18 cellular contexts compared by ENCODE assay signal in the genomic region with DNA sequence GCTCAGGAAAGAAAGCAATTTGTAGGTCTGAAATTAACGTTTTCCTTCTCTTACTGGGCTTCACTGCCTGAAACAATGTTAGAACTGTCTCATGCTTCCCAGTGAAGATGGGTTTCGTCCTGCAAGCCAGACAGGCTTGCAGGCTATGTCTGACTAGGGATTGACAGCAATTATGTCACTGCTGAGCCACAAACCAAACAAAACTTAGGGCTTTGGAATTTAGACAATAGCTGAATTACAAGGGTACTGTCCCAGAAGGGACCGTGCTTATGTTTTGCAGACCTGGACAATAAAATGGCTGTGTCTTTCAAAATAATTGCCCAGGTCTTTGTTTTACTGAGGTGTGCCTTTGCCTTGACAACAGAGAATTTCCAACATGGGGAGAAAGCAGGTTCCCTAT. TPM values are rescaled to one million over a fixed set of nuclear protein-coding genes. Genes with fewer than 3 reads are reported as not detected.
DNase-seq lines count a peak whose midpoint lies in the region; ATAC-seq and TF ChIP-seq lines count a peak whose summit lies in the region.
"Had no signal": no experiment of that assay in that cellular context is flagged by ENCODE, and none has a peak within 500 bp of the region (broad histone marks: within the 10 kb centered on the region; RNA-seq: fewer than 3 reads in every experiment).

No MANE protein-coding gene starts in this region.

- peak; percentile 47 for DNase-seq in EH (ENCODE audit: low read depth)
- DNase-seq in IMR-90, result no peak
- no peak for DNase-seq in chondrocyte (ENCODE audit: low spot score)
- DNase-seq in neural progenitor cell (ENCODE audit: low spot score), result peak; percentile 3
- DNase-seq in NCI-H2227 (lab: John Stamatoyannopoulos, UW; ENCODE audit: unreplicated experiment), result no peak
- no peak for DNase-seq in GM19240 (ENCODE audit: insufficient read length, low spot score)
- no peak for DNase-seq in NCI-H2029 (lab: John Stamatoyannopoulos, UW)
- DNase-seq: CD4-positive, alpha-beta T cell; MG63; NCI-H1105; NCI-H1694 treated with DMSO at 0.1 percent for 48 hours; NCI-H526 treated with DMSO at 0.1 percent for 48 hours; Right ventricle myocardium superior; T-helper 1 cell had no signal

- H3K36me3 Mint-ChIP-seq in chondrocyte (ENCODE audit: low read depth) (no peaks in the 10 kb centered on the region), neural progenitor cell (peaks cover under 1% of the 10 kb centered on the region)

- H3K27ac ChIP-seq in IMR-90 (ENCODE audit: insufficient read depth, low read length), result no peak overlapping the region
- H3K27ac ChIP-seq in neural progenitor cell, result no peak overlapping the region
- H3K27ac ChIP-seq: SK-N-MC had no signal

- no peaks in the 10 kb centered on the region for H3K36me3 ChIP-seq in IMR-90 (ENCODE audit: control insufficient read depth, insufficient read depth, low read length)
- H3K36me3 ChIP-seq in neural progenitor cell, result no peaks in the 10 kb centered on the region

- no peaks in the 10 kb centered on the region for H3K27me3 Mint-ChIP-seq in chondrocyte (ENCODE audit: low read depth)
- no peaks in the 10 kb centered on the region for H3K27me3 Mint-ChIP-seq in neural progenitor cell (ENCODE audit: insufficient read depth, low read depth)
- H3K27me3 Mint-ChIP-seq: B cell; CD4-positive, alpha-beta T cell had no signal

- H3K4me3 Mint-ChIP-seq in chondrocyte (ENCODE audit: unreplicated experiment), result no peak overlapping the region
- no peak overlapping the region for H3K4me3 Mint-ChIP-seq in neural progenitor cell
- H3K4me3 Mint-ChIP-seq: B cell; CD4-positive, alpha-beta T cell had no signal

- no peaks in the 10 kb centered on the region for H3K79me2 ChIP-seq in neural progenitor cell (ENCODE audit: low read depth)

- H3K9ac ChIP-seq in IMR-90 (ENCODE audit: low read depth, low read length) (no peak overlapping the region), neural progenitor cell (no peak overlapping the region)

- H3K27ac Mint-ChIP-seq in chondrocyte (ENCODE audit: unreplicated experiment), result peak overlapping the region; percentile 90
- no peak overlapping the region for H3K27ac Mint-ChIP-seq in neural progenitor cell
- H3K27ac Mint-ChIP-seq: B cell; CD4-positive, alpha-beta T cell had no signal

- H3K23ac ChIP-seq in IMR-90 (ENCODE audit: low read depth, low read length), result 0 out of 2 replicates have a peak overlapping the region, but pooled peaks have one; percentile 7

- peak overlapping the region; percentile 54 for H2BK20ac ChIP-seq in IMR-90 (ENCODE audit: low read depth, low read length)

- 0 out of 2 replicates have a peak overlapping the region, but pooled peaks have one; percentile 23 for H3K56ac ChIP-seq in IMR-90 (ENCODE audit: extremely low read depth, insufficient read depth, low read length)

- TF ChIP-seq CTCF in IMR-90 (conservative IDR thresholded peaks at IDR 0.05; ENCODE audit: low read depth, low read length), result no peak
- TF ChIP-seq CTCF in chondrocyte (IDR thresholded peaks at IDR 0.05), result no peak
- no peak for TF ChIP-seq CTCF in neural progenitor cell (IDR thresholded peaks at IDR 0.05)

- H3K4me1 Mint-ChIP-seq in chondrocyte (ENCODE audit: low read depth), result peaks cover 78% of the 10 kb centered on the region
- H3K4me1 Mint-ChIP-seq in neural progenitor cell, result peaks cover 31% of the 10 kb centered on the region

- peak overlapping the region; percentile 80; the same call in 1 of the 2 replicates for H4K5ac ChIP-seq in IMR-90 (ENCODE audit: low read depth, low read length)

- peak overlapping the region; percentile 76 for H2BK120ac ChIP-seq in IMR-90 (ENCODE audit: low read depth, low read length)

- H3K79me1 ChIP-seq in IMR-90 (ENCODE audit: low read depth in 1 of 2, low read length in 2 of 2), result no peaks in the 10 kb centered on the region

- H3K9me3 ChIP-seq in IMR-90 (ENCODE audit: control insufficient read depth, insufficient read depth, low read length) (no peaks in the 10 kb centered on the region), neural progenitor cell (ENCODE audit: low read depth) (no peaks in the 10 kb centered on the region)
- H3K9me3 ChIP-seq: MG63 had no signal

- peaks cover 6% of the 10 kb centered on the region for H3F3A ChIP-seq in neural progenitor cell (ENCODE audit: low read depth)

- H3K18ac ChIP-seq in IMR-90 (ENCODE audit: low read depth, low read length), result peak overlapping the region; percentile 82; the same call in 1 of the 2 replicates

- ATAC-seq in IMR-90 (ENCODE audit: low read depth), result no peak
- ATAC-seq in HG02798 (IDR thresholded peaks at IDR 0.05; ENCODE audit: poor library complexity, unreplicated experiment), result no peak
- ATAC-seq: HepG2 had no signal

- peaks cover 17% of the 10 kb centered on the region for H3K9me1 ChIP-seq in IMR-90 (ENCODE audit: insufficient read depth, low read length)

- H3K14ac ChIP-seq in IMR-90 (replicated peaks; ENCODE audit: low read depth, low read length), result peak overlapping the region; percentile 38; the same call in 1 of the 2 replicates

- peak overlapping the region; percentile 62 for H3K4ac ChIP-seq in IMR-90 (ENCODE audit: low read depth, low read length)

- no peak overlapping the region for H2AK9ac ChIP-seq in IMR-90 (replicated peaks; ENCODE audit: low read depth, low read length, poor library complexity)

- H4K8ac ChIP-seq in IMR-90 (ENCODE audit: low read depth in 2 of 2, low read length in 2 of 2), result peak overlapping the region; percentile 4 to 22; a peak in 3 of 4 replicates

- H2BK5ac ChIP-seq in IMR-90 (ENCODE audit: low read depth, low read length, poor library complexity, severe bottlenecking), result peak overlapping the region; percentile 70

- no TSS peak for BruUV-seq in IMR-90 (replicated peaks; lab: Mats Ljungman, UMichigan)

- H3K4me1 ChIP-seq in IMR-90 (ENCODE audit: control insufficient read depth, insufficient read depth, low read length) (peaks cover 34% of the 10 kb centered on the region), neural progenitor cell (peaks cover 33% of the 10 kb centered on the region)

- CTCF ChIA-PET in IMR-90 (lab: Yijun Ruan, JAX), result no interaction called here

- H2AK5ac ChIP-seq in IMR-90 (ENCODE audit: low read depth, low read length), result peak overlapping the region; percentile 40; the same call in 1 of the 2 replicates

- no peak for TF ChIP-seq POLR2A in IMR-90 (IDR thresholded peaks at IDR 0.05; ENCODE audit: low read depth, low read length)

- H3K4me2 ChIP-seq in IMR-90 (ENCODE audit: low read depth, low read length), result no peak overlapping the region
- peak overlapping the region; percentile 53 for H3K4me2 ChIP-seq in neural progenitor cell

- no peaks in the 10 kb centered on the region for H3K27me3 ChIP-seq in IMR-90 (ENCODE audit: control insufficient read depth, insufficient read depth, low read length)
- no peaks in the 10 kb centered on the region for H3K27me3 ChIP-seq in neural progenitor cell
- H3K27me3 ChIP-seq: MG63 had no signal

- no CpG with 5 or more reads among the region's 3 CpGs for WGBS in IMR-90 (ENCODE audit: extremely low coverage in 2 of 2, insufficient read length in 1 of 2), 2 experiments

- no peak overlapping the region for H3K4me3 ChIP-seq in IMR-90 (ENCODE audit: insufficient read depth, low read depth, low read length)
- H3K4me3 ChIP-seq in neural progenitor cell, result no peak overlapping the region
- H3K4me3 ChIP-seq: MG63, SK-N-MC had no signal

- no peak for TF ChIP-seq RAD21 in IMR-90 (IDR thresholded peaks at IDR 0.05; ENCODE audit: low read length)

- H4K20me1 ChIP-seq in IMR-90 (ENCODE audit: insufficient read depth, low read length) (no peaks in the 10 kb centered on the region), neural progenitor cell (ENCODE audit: low read depth) (no peaks in the 10 kb centered on the region)

- intact Hi-C loops in IMR-90 (cut with micrococcal nuclease), result loop anchor here (5.0 kb wide), 1 partner anchor 35 kb away; no protein-coding TSS in a partner anchor

- peaks cover 3% of the 10 kb centered on the region for H3K9me3 Mint-ChIP-seq in chondrocyte (ENCODE audit: low read depth)
- peaks cover 5% of the 10 kb centered on the region for H3K9me3 Mint-ChIP-seq in neural progenitor cell
- H3K9me3 Mint-ChIP-seq: CD4-positive, alpha-beta T cell had no signal

- POLR2A ChIA-PET in IMR-90 (lab: Charles Lee; ENCODE audit: unreplicated experiment), result no interaction called here

- dilution Hi-C loops in IMR-90 (cut with HindIII; ENCODE audit: low sequenced_read_pairs, unreplicated experiment), result no loop called here

- in situ Hi-C loops in IMR-90 (cut with MboI; ENCODE audit: low sequenced_read_pairs), result no loop called here

- H2AFZ ChIP-seq in IMR-90 (replicated peaks; ENCODE audit: low read length, poor library complexity) (no peak overlapping the region), neural progenitor cell (replicated peaks) (no peak overlapping the region)

- H2BK15ac ChIP-seq in IMR-90 (ENCODE audit: low read depth, low read length), result peak overlapping the region; percentile 87; the same call in 2 of the 3 replicates

- peak overlapping the region; percentile 7 for H4K91ac ChIP-seq in IMR-90 (ENCODE audit: insufficient read depth, low read depth, low read length)

TF ChIP-seq in IMR-90, 13 proteins besides CTCF, POLR2A, EP300 and RAD21 (continues in another document):
- TF ChIP-seq CEBPB (IDR thresholded peaks at IDR 0.05; ENCODE audit: low read depth, low read length) (no peak), MAZ (IDR thresholded peaks at IDR 0.05; ENCODE audit: borderline replicate concordance, low read depth, low read length) (no peak), BHLHE40 (IDR thresholded peaks at IDR 0.05; ENCODE audit: low read depth, low read length) (no peak), FOS (IDR thresholded peaks at IDR 0.05; ENCODE audit: low read depth, low read length) (no peak), CHD1 (IDR thresholded peaks at IDR 0.05; ENCODE audit: low read depth, low read length) (no peak), NFE2L2 (IDR thresholded peaks at IDR 0.05; ENCODE audit: low read depth, low read length) (no peak), SMC3 (IDR thresholded peaks at IDR 0.05; ENCODE audit: low read depth, low read length) (no peak), RFX5 (IDR thresholded peaks at IDR 0.05; ENCODE audit: low read depth, low read length) (no peak)
- TF ChIP-seq, protein P1, sequence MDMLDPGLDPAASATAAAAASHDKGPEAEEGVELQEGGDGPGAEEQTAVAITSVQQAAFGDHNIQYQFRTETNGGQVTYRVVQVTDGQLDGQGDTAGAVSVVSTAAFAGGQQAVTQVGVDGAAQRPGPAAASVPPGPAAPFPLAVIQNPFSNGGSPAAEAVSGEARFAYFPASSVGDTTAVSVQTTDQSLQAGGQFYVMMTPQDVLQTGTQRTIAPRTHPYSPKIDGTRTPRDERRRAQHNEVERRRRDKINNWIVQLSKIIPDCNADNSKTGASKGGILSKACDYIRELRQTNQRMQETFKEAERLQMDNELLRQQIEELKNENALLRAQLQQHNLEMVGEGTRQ (IDR thresholded peaks at IDR 0.05; ENCODE audit: low read depth, low read length), result no peak

RNA-seq across cellular contexts. Expression of a gene that starts 46.3 kb away (rescaled TPM):
- total RNA-seq in IMR-90 (2012; rRNA removed) (387 and 406 TPM in 2 replicates), chondrocyte (1,151 to 1,607 TPM (median 1,574 TPM) in 3 replicates), neural progenitor cell (ENCODE audit: low replicate concordance) (14.7 and 21.5 TPM in 2 replicates)
- polyA plus RNA-seq in IMR-90 (2012; rRNA removed), result 356 and 418 TPM in 2 replicates
- polyA plus RNA-seq in IMR-90 (2012; cell fraction: cytosol; rRNA removed), result 155 and 190 TPM in 2 replicates
- 44.6 and 106 TPM in 2 replicates for polyA plus RNA-seq in IMR-90 (2012; cell fraction: nucleus; rRNA removed; ENCODE audit: low replicate concordance)
- total RNA-seq: B cell; CD4-positive, alpha-beta T cell; HepG2 had no signal
- polyA plus RNA-seq: HepG2 had no signal

Comparison
In these comparisons a context has a peak if more than half of its experiments do, and no peak if none do; other contexts are left out.
1. DNase-seq: peak in EH (single experiment) and neural progenitor cell (single experiment); none in IMR-90 (single experiment), chondrocyte (single experiment), NCI-H2227 (single experiment), GM19240 (single experiment) and NCI-H2029 (single experiment).
2. RNA of a gene that starts 46.3 kb away (total RNA-seq): 1,151 to 1,607 TPM in chondrocyte and 387 to 406 TPM in IMR-90; 14.7 to 21.5 TPM in neural progenitor cell; every median in the first group is over 10 times any median in the second.